9 cellular contexts compared by ENCODE assay signal in genomic region chr22:38017272-38017920, GRCh38. TPM values are rescaled to one million over a fixed set of nuclear protein-coding genes. Genes with fewer than 3 reads are reported as not detected.
DNase-seq lines count a peak whose midpoint lies in the region; ATAC-seq and TF ChIP-seq lines count a peak whose summit lies in the region.
"Had no signal": no experiment of that assay in that cellular context is flagged by ENCODE, and none has a peak within 500 bp of the region (broad histone marks: within the 10 kb centered on the region; RNA-seq: fewer than 3 reads in every experiment).

No MANE protein-coding gene starts in this region.

- ATAC-seq in esophagus mucosa (peak; percentile 45), GM19351 (IDR thresholded peaks at IDR 0.05; ENCODE audit: unreplicated experiment) (no peak), GM18861 (IDR thresholded peaks at IDR 0.05; ENCODE audit: unreplicated experiment) (no peak)

- DNase-seq in AG09319 (ENCODE audit: extremely low read depth, low read depth), result peak; percentile 54
- DNase-seq in OCI-M1 (lab: John Stamatoyannopoulos, UW), result peak; percentile 30
- DNase-seq in mucosa of gallbladder (ENCODE audit: low spot score), result peak; percentile 87
- no peak for DNase-seq in HuH-7.5 (ENCODE audit: low spot score)
- DNase-seq in NCI-H748 (lab: John Stamatoyannopoulos, UW; ENCODE audit: unreplicated experiment), result no peak
- DNase-seq: COR-L47 had no signal

- TF ChIP-seq CTCF in AG09319 (IDR thresholded peaks at IDR 0.05; ENCODE audit: low read depth, low read length), result no peak

RNA-seq across cellular contexts. Expression of gene SOX10, which starts 33.0 kb away (rescaled TPM):
- total RNA-seq in esophagus mucosa (0.44 TPM), mucosa of gallbladder (5.1 TPM)

RNA-seq across cellular contexts. Expression of gene PICK1, which starts 39.8 kb away (rescaled TPM):
- total RNA-seq in esophagus mucosa (22.6 TPM), mucosa of gallbladder (49.0 TPM)

Comparison
In these comparisons a context has a peak if more than half of its experiments do, and no peak if none do; other contexts are left out.
1. DNase-seq: peak in AG09319 (single experiment), OCI-M1 (single experiment) and mucosa of gallbladder (single experiment); none in HuH-7.5 (single experiment) and NCI-H748 (single experiment).